In the genomic region with DNA sequence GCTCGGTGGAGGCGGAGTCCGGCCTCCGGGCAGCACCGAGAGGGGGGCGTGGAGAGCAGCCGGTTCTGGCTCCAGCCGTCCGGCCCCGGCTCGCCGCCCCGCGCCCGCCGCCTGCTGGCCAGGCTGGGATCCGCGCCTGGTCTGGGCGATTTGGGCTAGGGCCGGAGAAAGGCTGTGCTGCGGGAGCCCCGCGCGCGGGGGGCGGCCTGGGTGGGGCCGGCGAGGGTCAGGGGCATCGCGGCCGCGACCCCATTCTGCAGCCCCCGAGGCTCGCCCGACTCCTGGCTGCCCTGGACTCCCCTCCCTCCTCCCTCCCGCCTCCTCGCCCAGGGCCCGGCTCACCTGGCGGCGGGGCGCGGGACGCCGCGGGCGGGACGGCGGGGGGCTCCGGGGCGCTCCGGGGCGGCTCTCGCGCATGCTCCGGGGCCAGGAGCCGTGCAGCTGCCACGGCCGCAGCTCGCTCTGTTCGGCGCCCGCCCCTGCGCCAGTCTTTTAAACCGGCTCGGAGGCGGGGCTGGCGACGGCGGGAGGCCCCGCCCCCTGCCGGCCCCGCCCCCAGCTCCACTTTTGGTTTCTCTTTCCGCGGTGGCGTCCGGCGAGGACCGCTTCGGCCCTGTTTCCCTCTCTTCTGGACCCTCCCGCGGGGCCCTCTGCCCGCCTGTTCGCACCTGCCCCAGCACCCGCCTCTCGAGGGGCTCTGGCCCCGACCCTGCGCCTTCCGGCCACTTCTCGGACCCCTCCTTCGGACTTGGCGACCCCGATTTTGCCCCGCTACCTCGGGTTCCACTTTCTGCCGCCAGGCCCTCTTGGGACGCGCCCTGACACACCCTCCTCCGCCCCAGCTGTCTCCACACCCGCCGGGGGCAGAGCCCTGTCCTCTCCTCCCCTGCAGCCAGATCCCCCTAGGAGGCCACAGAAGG, we compare ENCODE assay signal across 8 cellular contexts. TPM values are rescaled to one million over a fixed set of nuclear protein-coding genes. Genes with fewer than 3 reads are reported as not detected.
DNase-seq lines count a peak whose midpoint lies in the region; ATAC-seq and TF ChIP-seq lines count a peak whose summit lies in the region.

A gene with protein sequence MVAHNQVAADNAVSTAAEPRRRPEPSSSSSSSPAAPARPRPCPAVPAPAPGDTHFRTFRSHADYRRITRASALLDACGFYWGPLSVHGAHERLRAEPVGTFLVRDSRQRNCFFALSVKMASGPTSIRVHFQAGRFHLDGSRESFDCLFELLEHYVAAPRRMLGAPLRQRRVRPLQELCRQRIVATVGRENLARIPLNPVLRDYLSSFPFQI (minus strand): TSS at position 468 of the 920 bp plus-strand sequence. CDS start 726 bp downstream, outside the sequence.

- DNase-seq in NB4 (ENCODE audit: low read depth) (peak; percentile 86), T follicular helper cell (ENCODE audit: low read depth) (peak; percentile 79), adrenal gland (peak; percentile 76 to 90 (median 85)), left ventricle myocardium inferior (peak; percentile 87), prostate gland (ENCODE audit: low spot score) (peak; percentile 86), upper lobe of right lung (peak; percentile 93)

- no peaks in the 10 kb centered on the region for H3K9me3 ChIP-seq in adrenal gland (replicated peaks in 1 of 3)
- no peaks in the 10 kb centered on the region for H3K9me3 ChIP-seq in left ventricle myocardium inferior (replicated peaks)
- H3K9me3 ChIP-seq in prostate gland = no peaks in the 10 kb centered on the region
- H3K9me3 ChIP-seq in upper lobe of right lung = no peaks in the 10 kb centered on the region

- no peaks in the 10 kb centered on the region for H3K36me3 ChIP-seq in adrenal gland (replicated peaks in 1 of 2)
- H3K36me3 ChIP-seq in left ventricle myocardium inferior = no peaks in the 10 kb centered on the region
- no peaks in the 10 kb centered on the region for H3K36me3 ChIP-seq in prostate gland
- H3K36me3 ChIP-seq in upper lobe of right lung = peaks cover 5% of the 10 kb centered on the region

- ATAC-seq in HG02588 (IDR thresholded peaks at IDR 0.05; ENCODE audit: unreplicated experiment) (peak; percentile 52), upper lobe of right lung (peak; percentile 83)

- intact Hi-C loops in adrenal gland (cut with DNase I) (loop anchor here (2.0 to 10.0 kb wide), 4 partner anchors 99 to 289 kb away; no protein-coding TSS in a partner anchor), left ventricle myocardium inferior (cut with micrococcal nuclease) (loop anchor here (5.0 to 10.0 kb wide), 2 partner anchors 99 to 284 kb away; no protein-coding TSS in a partner anchor), prostate gland (cut with DNase I) (loop anchor here (2.0 to 10.0 kb wide), 4 partner anchors 93 to 285 kb away; no protein-coding TSS in a partner anchor), upper lobe of right lung (cut with DNase I) (no loop called here)

- H3K27ac ChIP-seq in adrenal gland = peak within 1 kb of the TSS; percentile 85 to 98 (median 96)
- peak within 1 kb of the TSS; percentile 100 for H3K27ac ChIP-seq in left ventricle myocardium inferior (replicated peaks)
- H3K27ac ChIP-seq in prostate gland = peak within 1 kb of the TSS; percentile 98 to 99
- H3K27ac ChIP-seq in upper lobe of right lung = peak within 1 kb of the TSS; percentile 98

- TF ChIP-seq CTCF in GM12872 (IDR thresholded peaks at IDR 0.05; ENCODE audit: insufficient read depth, low read depth, low read length) (peak; percentile 69), NB4 (IDR thresholded peaks at IDR 0.05; ENCODE audit: low read depth, low read length) (peak; percentile 49), adrenal gland (IDR thresholded peaks at IDR 0.05) (peak; percentile 51 to 99 (median 78)), left ventricle myocardium inferior (IDR thresholded peaks at IDR 0.05; ENCODE audit: borderline replicate concordance) (peak; percentile 94), prostate gland (IDR thresholded peaks at IDR 0.05) (peak; percentile 82 to 97 (median 94)), upper lobe of right lung (IDR thresholded peaks at IDR 0.05) (peak; percentile 83)

- no peaks in the 10 kb centered on the region for H3K27me3 ChIP-seq in adrenal gland
- H3K27me3 ChIP-seq in left ventricle myocardium inferior (ENCODE audit: low read depth) = no peaks in the 10 kb centered on the region
- H3K27me3 ChIP-seq in prostate gland (replicated peaks; ENCODE audit: insufficient read depth) = no peaks in the 10 kb centered on the region
- no peaks in the 10 kb centered on the region for H3K27me3 ChIP-seq in upper lobe of right lung

- peak; percentile 80 for TF ChIP-seq POLR2A in NB4 (IDR thresholded peaks at IDR 0.05; ENCODE audit: extremely low read depth, insufficient read length)
- peak; percentile 96 for TF ChIP-seq POLR2A in adrenal gland (IDR thresholded peaks at IDR 0.05)
- peak; percentile 87 for TF ChIP-seq POLR2A in prostate gland (IDR thresholded peaks at IDR 0.05)

- 0 to 1% (median 1%) methylated on average over 20 to 100 of the region's 100 CpGs for WGBS in adrenal gland, 4 donors
- under 1% methylated on average over 64 of the region's 100 CpGs for WGBS in prostate gland

- H3K4me3 ChIP-seq in NB4 (ENCODE audit: low read depth, low read length) = peak within 1 kb of the TSS; percentile 64
- peak within 1 kb of the TSS; percentile 39 to 93 (median 60) for H3K4me3 ChIP-seq in adrenal gland
- H3K4me3 ChIP-seq in left ventricle myocardium inferior = peak within 1 kb of the TSS; percentile 90
- H3K4me3 ChIP-seq in prostate gland = peak within 1 kb of the TSS; percentile 73 to 93
- peak within 1 kb of the TSS; percentile 81 for H3K4me3 ChIP-seq in upper lobe of right lung

- peaks cover 0 to 38% of the 10 kb centered on the region in 2 donors for H3K4me1 ChIP-seq in adrenal gland (replicated peaks in 1 of 2)
- H3K4me1 ChIP-seq in left ventricle myocardium inferior = peaks cover 58% of the 10 kb centered on the region
- H3K4me1 ChIP-seq in prostate gland (replicated peaks) = no peaks in the 10 kb centered on the region
- H3K4me1 ChIP-seq in upper lobe of right lung = peaks cover 34% of the 10 kb centered on the region

RNA-seq across cellular contexts. Expression of the gene that starts here (rescaled TPM):
- total RNA-seq in adrenal gland (1 to 10 TPM; 1.6 to 8.3 (median 5.1) TPM), left ventricle myocardium inferior (2.9 TPM), prostate gland (1 to 10 TPM; 2.6 to 8.2 TPM), upper lobe of right lung (15.3 TPM)
- polyA plus RNA-seq in adrenal gland = 10 to 100 TPM in 1 of 3 donors, 1 to 10 TPM in 1, under 1 TPM in 1; 0.53 to 11.9 (median 6.0) TPM

Comparison
In these comparisons a context has a peak if more than half of its experiments do, and no peak if none do; other contexts are left out.
1. Peak in every context shown above with its lines: DNase-seq, ATAC-seq, H3K4me3 ChIP-seq and H3K27ac ChIP-seq.